Comparison of ENCODE assay signal across 8 cellular contexts in the genomic region with DNA sequence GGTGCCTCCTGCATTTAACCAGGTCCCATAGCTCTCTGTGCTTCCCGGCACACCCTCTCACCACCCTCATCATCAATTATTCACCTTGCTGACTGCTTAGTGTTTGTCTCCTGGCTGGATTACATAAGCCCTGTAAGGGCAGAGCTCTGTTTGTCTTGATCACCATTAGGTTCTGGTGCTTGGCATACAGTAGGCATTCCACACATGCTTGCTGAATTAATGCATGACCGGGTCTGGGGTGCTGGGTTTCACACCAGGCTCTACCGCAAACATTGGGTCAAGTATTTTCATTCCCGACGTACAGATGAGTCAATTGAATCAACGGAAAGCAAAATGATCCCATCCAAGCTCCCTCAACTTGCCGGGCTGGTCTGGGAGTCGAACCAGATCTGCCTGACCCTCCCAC. TPM values are rescaled to one million over a fixed set of nuclear protein-coding genes. Genes with fewer than 3 reads are reported as not detected.
A peak's percentile ranks its signal among the peaks of the same experiment; 100 is the strongest.
DNase-seq lines count a peak whose midpoint lies in the region; ATAC-seq and TF ChIP-seq lines count a peak whose summit lies in the region.

No MANE protein-coding gene starts in this region.

- RAD21 ChIA-PET in HCT116 (lab: Charles Lee; ENCODE audit: low non-redundant PET in 1 of 2, low total read pairs in 2 of 2, uncharacterized antibody in 2 of 2, unreplicated experiment in 2 of 2): interaction anchor here (0.6 to 1.4 kb wide), 2 partner anchors 63 kb away, joined by 4 to 5 read pairs; no protein-coding TSS in a partner anchor

- H3K36me3 ChIP-seq in HCT116 (ENCODE audit: control insufficient read depth in 1 of 2, insufficient read depth in 2 of 2, low read length in 2 of 2) (no peaks in the 10 kb centered on the region), iPS-20b (ENCODE audit: insufficient read depth, low read depth, low read length) (no peaks in the 10 kb centered on the region), thyroid gland (no peaks in the 10 kb centered on the region)

- BruUV-seq in HCT116 (replicated peaks; lab: Mats Ljungman, UMichigan): no TSS peak

- peak overlapping the region; percentile 84 for H3K4me3 Mint-ChIP-seq in activated CD8-positive, alpha-beta T cell treated with anti-CD3 and anti-CD28 coated beads, Interleukin-2, amount 10 ng/mL, durations not matched to agents 7 days and 5 days

- H3K27ac ChIP-seq in HCT116 (ENCODE audit: low read depth, low read length) (peak overlapping the region; percentile 95), iPS-20b (ENCODE audit: low read length) (no peak overlapping the region), thyroid gland (no peak overlapping the region)

- H3K9me2 ChIP-seq in HCT116 (ENCODE audit: insufficient read depth): no peaks in the 10 kb centered on the region

- H3K4me1 ChIP-seq in HCT116 (ENCODE audit: control insufficient read depth in 1 of 2, insufficient read depth in 2 of 2, low read length in 2 of 2) (peaks cover 13 to 29% of the 10 kb centered on the region in 2 experiments), iPS-20b (ENCODE audit: insufficient read depth, low read length) (peaks cover 8% of the 10 kb centered on the region; the same call in 1 of the 2 replicates), thyroid gland (peaks cover 6% of the 10 kb centered on the region in 2 donors)

- H3K9me3 Mint-ChIP-seq in activated CD8-positive, alpha-beta T cell treated with anti-CD3 and anti-CD28 coated beads, Interleukin-2, amount 10 ng/mL, durations not matched to agents 7 days and 5 days (ENCODE audit: insufficient read depth): no peaks in the 10 kb centered on the region

- H3K4me2 ChIP-seq in HCT116 (ENCODE audit: low read length): peak overlapping the region; percentile 98

- WGBS in thyroid gland, 2 donors: 35 to 39% methylated on average over 8 of the region's 8 CpGs

- ATAC-seq in HCT116 (peak; percentile 55), GM18873 (IDR thresholded peaks at IDR 0.05; ENCODE audit: low FRiP score, unreplicated experiment) (no peak)
- ATAC-seq in activated CD8-positive, alpha-beta T cell treated with anti-CD3 and anti-CD28 coated beads, Interleukin-2, amount 10 ng/mL, durations not matched to agents 7 days and 5 days: peak; percentile 7

- H3K27me3 Mint-ChIP-seq in activated CD8-positive, alpha-beta T cell treated with anti-CD3 and anti-CD28 coated beads, Interleukin-2, amount 10 ng/mL, durations not matched to agents 7 days and 5 days (ENCODE audit: low read depth): no peaks in the 10 kb centered on the region

- POLR2A ChIA-PET in AG04449 (lab: Yijun Ruan, JAX) (interaction anchor here (0.8 kb wide), 1 partner anchor 62 kb away, joined by 3 read pairs; no protein-coding TSS in a partner anchor), HCT116 (lab: Charles Lee) (interaction anchor here (0.5 to 1.4 kb wide), 5 partner anchors 9 to 604 kb away, joined by 3 to 4 read pairs (median 4); no protein-coding TSS in a partner anchor)
- POLR2A ChIA-PET in activated CD8-positive, alpha-beta T cell treated with anti-CD3 and anti-CD28 coated beads, Interleukin-2, amount 10 ng/mL, durations not matched to agents 7 days and 5 days (lab: Charles Lee): interaction anchor here (0.8 to 2.6 kb wide), 7 partner anchors 9 to 376 kb away, joined by 3 to 19 read pairs (median 4); partner anchors contain the start of genes SH2D3A and VAV1

- H3K9ac ChIP-seq in HCT116 (ENCODE audit: low read length) (peak overlapping the region; percentile 89), iPS-20b (ENCODE audit: low read depth, low read length) (peak overlapping the region; percentile 33; the same call in 1 of the 2 replicates)

- CTCF ChIA-PET in AG04449 (lab: Yijun Ruan, JAX) (interaction anchor here (1.1 kb wide), 1 partner anchor 62 kb away, joined by 6 read pairs; no protein-coding TSS in a partner anchor), HCT116 (lab: Charles Lee) (interaction anchor here (1.3 kb wide), 1 partner anchor 33 kb away, joined by 3 read pairs; no protein-coding TSS in a partner anchor)
- CTCF ChIA-PET in activated CD8-positive, alpha-beta T cell treated with anti-CD3 and anti-CD28 coated beads, Interleukin-2, amount 10 ng/mL, durations not matched to agents 7 days and 5 days (lab: Charles Lee): interaction anchor here (1.0 to 5.7 kb wide), 8 partner anchors 12 to 234 kb away, joined by 3 to 49 read pairs (median 4); partner anchors contain the start of gene VAV1

- H2AFZ ChIP-seq in HCT116 (ENCODE audit: low read depth, low read length, poor library complexity, severe bottlenecking): peak overlapping the region; percentile 54

- peak overlapping the region; percentile 23 for H3K4me3 ChIP-seq in AG04449 (ENCODE audit: low read depth, low read length)
- peak overlapping the region; percentile 62 to 79 for H3K4me3 ChIP-seq in HCT116 (replicated peaks in 1 of 2; ENCODE audit: low read depth in 1 of 2, low read length in 2 of 2)
- H3K4me3 ChIP-seq in iPS-20b (ENCODE audit: low read length): no peak overlapping the region
- peak overlapping the region in 1 of 3 donors; percentile 7 for H3K4me3 ChIP-seq in thyroid gland (replicated peaks in 1 of 3)

- no peaks in the 10 kb centered on the region for H4K20me1 ChIP-seq in HCT116 (ENCODE audit: insufficient read depth)

- H3K9me3 ChIP-seq in HCT116 (ENCODE audit: control insufficient read depth in 1 of 2, insufficient read depth in 1 of 2, low read depth in 1 of 2, low read length in 2 of 2) (no peaks in the 10 kb centered on the region), iPS-20b (ENCODE audit: insufficient read depth, low read depth, low read length) (no peaks in the 10 kb centered on the region), thyroid gland (no peaks in the 10 kb centered on the region)

- peak; percentile 50 for DNase-seq in AG04449 (ENCODE audit: low read depth, low spot score)
- peak; percentile 39 for DNase-seq in HCT116 (ENCODE audit: low read depth, low spot score)
- DNase-seq in activated CD8-positive, alpha-beta T cell treated with anti-CD3 and anti-CD28 coated beads, Interleukin-2, amount 10 ng/mL, durations not matched to agents 7 days and 5 days: peak; percentile 26
- no peak for DNase-seq in thyroid gland
- DNase-seq in foreskin melanocyte: no peak
- DNase-seq in SW480 (ENCODE audit: low spot score): no peak

- H3K27me3 ChIP-seq in HCT116 (ENCODE audit: insufficient read depth, low read length): no peaks in the 10 kb centered on the region
- no peaks in the 10 kb centered on the region for H3K27me3 ChIP-seq in iPS-20b (ENCODE audit: insufficient read depth, low read length)
- no peaks in the 10 kb centered on the region for H3K27me3 ChIP-seq in thyroid gland

- TF ChIP-seq RAD21 in HCT116 (IDR thresholded peaks at IDR 0.05; ENCODE audit: low read depth): 0 out of 2 replicates have a peak, but pooled peaks have one; percentile 14

- H3K79me2 ChIP-seq in HCT116 (ENCODE audit: insufficient read depth, low read length): no peaks in the 10 kb centered on the region

- no peak for TF ChIP-seq CTCF in AG04449 (IDR thresholded peaks at IDR 0.05; ENCODE audit: insufficient read depth, low read length, missing control alignments)
- TF ChIP-seq CTCF in HCT116 (IDR thresholded peaks at IDR 0.05 in 2 of 3, conservative IDR thresholded peaks at IDR 0.05 in 1 of 3; ENCODE audit: borderline replicate concordance in 1 of 3, insufficient read depth in 1 of 3, low read depth in 2 of 3, low read length in 2 of 3): no peak
- no peak for TF ChIP-seq CTCF in thyroid gland (IDR thresholded peaks at IDR 0.05)

- H3K36me3 Mint-ChIP-seq in activated CD8-positive, alpha-beta T cell treated with anti-CD3 and anti-CD28 coated beads, Interleukin-2, amount 10 ng/mL, durations not matched to agents 7 days and 5 days (ENCODE audit: low read depth): peaks cover 55% of the 10 kb centered on the region

- intact Hi-C loops in HCT116 (cut with micrococcal nuclease) (loop anchor here (2.0 kb wide), 1 partner anchor 34 kb away; the partner anchor contains the start of gene SH2D3A), thyroid gland (cut with DNase I) (no loop called here)

- peak; percentile 15 for TF ChIP-seq POLR2A in HCT116 (IDR thresholded peaks at IDR 0.05; ENCODE audit: borderline replicate concordance, extremely low read depth, insufficient read depth, insufficient read length)
- TF ChIP-seq POLR2A in thyroid gland (IDR thresholded peaks at IDR 0.05): no peak

- H3K27ac Mint-ChIP-seq in activated CD8-positive, alpha-beta T cell treated with anti-CD3 and anti-CD28 coated beads, Interleukin-2, amount 10 ng/mL, durations not matched to agents 7 days and 5 days: peak overlapping the region; percentile 97

- peaks cover 61% of the 10 kb centered on the region for H3K4me1 Mint-ChIP-seq in activated CD8-positive, alpha-beta T cell treated with anti-CD3 and anti-CD28 coated beads, Interleukin-2, amount 10 ng/mL, durations not matched to agents 7 days and 5 days (ENCODE audit: low read depth)

TF ChIP-seq in HCT116, 20 proteins besides CTCF, POLR2A, EP300 and RAD21 (continues in another document):
- TF ChIP-seq ELF1 (IDR thresholded peaks at IDR 0.05; ENCODE audit: borderline replicate concordance, low read depth) (no peak), TCF7L2 (IDR thresholded peaks at IDR 0.05; ENCODE audit: borderline replicate concordance, extremely low read depth, insufficient read depth, insufficient read length) (no peak), ZNF274 (IDR thresholded peaks at IDR 0.05; ENCODE audit: low read depth, low read length) (no peak), EGR1 (IDR thresholded peaks at IDR 0.05; ENCODE audit: low read depth) (no peak), MAX (IDR thresholded peaks at IDR 0.05) (peak; percentile 59)

RNA-seq across cellular contexts. Expression of gene VAV1, which starts 28.5 kb away (rescaled TPM):
- total RNA-seq in HCT116 (2021; ENCODE audit: unreplicated experiment) (20.6 TPM), thyroid gland (1 to 10 TPM; 1.7 to 4.3 (median 2.6) TPM)
- polyA plus RNA-seq in HCT116 (2012): 37.2 and 37.3 TPM in 2 replicates
- 100 to 1,000 TPM; 122 to 125 TPM for total RNA-seq in activated CD8-positive, alpha-beta T cell treated with anti-CD3 and anti-CD28 coated beads, Interleukin-2, amount 10 ng/mL, durations not matched to agents 7 days and 5 days

RNA-seq across cellular contexts. Expression of gene SH2D3A, which starts 33.8 kb away (rescaled TPM):
- total RNA-seq in HCT116 (2021; ENCODE audit: unreplicated experiment): 75.7 TPM
- 57.7 and 67.0 TPM in 2 replicates for polyA plus RNA-seq in HCT116 (2012)
- 10 to 100 TPM; 28.2 to 28.5 TPM for total RNA-seq in activated CD8-positive, alpha-beta T cell treated with anti-CD3 and anti-CD28 coated beads, Interleukin-2, amount 10 ng/mL, durations not matched to agents 7 days and 5 days
- total RNA-seq in thyroid gland: 10 to 100 TPM; 14.1 to 27.4 (median 20.7) TPM

Comparison
In these comparisons a context has a peak if more than half of its experiments do, and no peak if none do; other contexts are left out.
1. DNase-seq: peak in AG04449 (single experiment), HCT116 (single experiment) and activated CD8-positive, alpha-beta T cell treated with anti-CD3 and anti-CD28 coated beads, Interleukin-2, amount 10 ng/mL, durations not matched to agents 7 days and 5 days (single experiment); none in thyroid gland (0 of 2), foreskin melanocyte (single experiment) and SW480 (single experiment).